15 cellular contexts compared by ENCODE assay signal in the genomic region with DNA sequence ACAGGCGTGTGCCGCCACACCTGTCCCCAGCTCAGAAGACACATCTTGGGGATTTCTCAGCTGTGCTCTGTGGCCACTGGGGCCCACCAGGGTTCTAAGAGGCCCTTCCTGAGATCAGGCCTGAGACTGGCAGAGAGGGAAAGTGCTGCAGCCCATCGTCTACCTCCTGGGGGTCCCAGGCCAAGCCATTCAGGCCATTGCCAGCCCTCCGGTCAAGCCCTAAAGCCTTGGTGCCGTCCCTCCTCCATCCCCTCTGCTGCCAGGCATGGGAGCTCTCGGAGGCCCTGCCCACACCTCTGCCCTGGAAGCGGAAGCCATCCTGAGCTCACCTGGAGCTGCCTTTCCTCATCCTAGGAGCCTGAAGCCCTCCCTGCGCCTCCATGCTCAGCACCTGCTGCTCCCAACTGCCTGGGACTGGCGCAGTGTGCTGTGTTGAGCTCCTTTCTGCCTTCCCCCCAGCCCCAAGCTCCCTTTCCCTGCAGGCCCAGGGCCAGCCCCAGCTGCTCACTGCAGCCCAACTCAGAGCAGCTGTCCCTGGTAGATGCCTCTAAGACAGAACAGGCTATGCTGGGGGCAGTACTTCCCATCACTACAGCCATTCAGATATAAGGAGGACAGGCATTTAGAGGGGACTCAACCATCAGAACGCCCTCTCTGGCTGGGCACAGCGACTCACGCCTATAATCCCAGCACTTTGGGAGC. TPM values are rescaled to one million over a fixed set of nuclear protein-coding genes. Genes with fewer than 3 reads are reported as not detected.
A peak's percentile ranks its signal among the peaks of the same experiment; 100 is the strongest.
DNase-seq lines count a peak whose midpoint lies in the region; ATAC-seq and TF ChIP-seq lines count a peak whose summit lies in the region.
"Had no signal": no experiment of that assay in that cellular context is flagged by ENCODE, and none has a peak within 500 bp of the region (broad histone marks: within the 10 kb centered on the region; RNA-seq: fewer than 3 reads in every experiment).

No MANE protein-coding gene starts in this region.

- DNase-seq in activated CD8-positive, alpha-beta memory T cell treated with anti-CD3 and anti-CD28 coated beads, Interleukin-2, amount 50 U/mL, for 48 hours = peak; percentile 42
- DNase-seq in activated CD8-positive, alpha-beta memory T cell treated with anti-CD3 and anti-CD28 coated beads, Interleukin-2, amount 50 U/mL, for 4 hours = no peak
- DNase-seq in SHP77 treated with DMSO at 0.1 percent for 48 hours (lab: John Stamatoyannopoulos, UW) (peak; percentile 18), mesendoderm (peak; percentile 13), spleen (peak; percentile 64), KG1 (lab: John Stamatoyannopoulos, UW) (no peak)
- DNase-seq in activated naive CD4-positive, alpha-beta T cell treated with anti-CD3 and anti-CD28 coated beads, Interleukin-2, amount 10 ng/mL, durations not matched to agents 7 days and 5 days = no peak
- DNase-seq: Karpas-422, NCI-H1436, NCI-H2029 treated with DMSO at 0.1 percent for 48 hours, NCI-H226, Right ventricle myocardium superior had no signal

- CTCF ChIA-PET in activated naive CD4-positive, alpha-beta T cell treated with anti-CD3 and anti-CD28 coated beads, Interleukin-2, amount 10 ng/mL, durations not matched to agents 7 days and 5 days (lab: Charles Lee) = interaction anchor here (0.6 kb wide), 1 partner anchor 176 kb away, joined by 3 read pairs; no protein-coding TSS in a partner anchor

- no peak overlapping the region for H2BK15ac ChIP-seq in mesendoderm (replicated peaks; ENCODE audit: low read depth)

- no peak overlapping the region for H2BK120ac ChIP-seq in mesendoderm (ENCODE audit: low read depth, low read length)

- H2BK5ac ChIP-seq in mesendoderm (ENCODE audit: low read length) = no peak overlapping the region

- no peak overlapping the region for H3K56ac ChIP-seq in mesendoderm (ENCODE audit: low read length)

- H3K9me3 Mint-ChIP-seq in activated naive CD4-positive, alpha-beta T cell treated with anti-CD3 and anti-CD28 coated beads, Interleukin-2, amount 10 ng/mL, durations not matched to agents 7 days and 5 days = no peaks in the 10 kb centered on the region

- H3K4me2 ChIP-seq in mesendoderm (ENCODE audit: low read length) = no peak overlapping the region
- H3K4me2 ChIP-seq: A549 had no signal

- H3K27me3 ChIP-seq in mesendoderm (ENCODE audit: insufficient read depth, low read length, poor library complexity) (no peaks in the 10 kb centered on the region), spleen (replicated peaks in 1 of 7) (no peaks in the 10 kb centered on the region)

- H3K36me3 ChIP-seq in mesendoderm (ENCODE audit: control insufficient read depth, insufficient read depth, low read length) (no peaks in the 10 kb centered on the region), spleen (no peaks in the 10 kb centered on the region)

- no peaks in the 10 kb centered on the region for H3K79me2 ChIP-seq in mesendoderm (ENCODE audit: control insufficient read depth, insufficient read depth, low read length)

- TF ChIP-seq CTCF in spleen (IDR thresholded peaks at IDR 0.05 in 8 of 11, conservative IDR thresholded peaks at IDR 0.05 in 3 of 11) = no peak

- WGBS in mesendoderm (ENCODE audit: extremely low coverage, insufficient coverage, low lambda C conversion rate) = no CpG with 5 or more reads among the region's 12 CpGs
- 81 to 91% (median 87%) methylated on average over 9 to 12 of the region's 12 CpGs for WGBS in spleen, 5 donors

- H3K4me1 Mint-ChIP-seq in activated naive CD4-positive, alpha-beta T cell treated with anti-CD3 and anti-CD28 coated beads, Interleukin-2, amount 10 ng/mL, durations not matched to agents 7 days and 5 days = no peaks in the 10 kb centered on the region

- no peak overlapping the region for H3K9ac ChIP-seq in mesendoderm (ENCODE audit: low read length)

- H3K36me3 Mint-ChIP-seq in activated naive CD4-positive, alpha-beta T cell treated with anti-CD3 and anti-CD28 coated beads, Interleukin-2, amount 10 ng/mL, durations not matched to agents 7 days and 5 days = no peaks in the 10 kb centered on the region

- H3K27ac Mint-ChIP-seq in activated naive CD4-positive, alpha-beta T cell treated with anti-CD3 and anti-CD28 coated beads, Interleukin-2, amount 10 ng/mL, durations not matched to agents 7 days and 5 days = no peak overlapping the region

- no peak overlapping the region for H3K4me3 Mint-ChIP-seq in activated naive CD4-positive, alpha-beta T cell treated with anti-CD3 and anti-CD28 coated beads, Interleukin-2, amount 10 ng/mL, durations not matched to agents 7 days and 5 days

- H3K9me3 ChIP-seq in spleen = no peaks in the 10 kb centered on the region
- H3K9me3 ChIP-seq: A549 had no signal

- no peak overlapping the region for H3K4ac ChIP-seq in mesendoderm (ENCODE audit: low read depth, low read length)

- peaks cover 3% of the 10 kb centered on the region for H3K27me3 Mint-ChIP-seq in activated naive CD4-positive, alpha-beta T cell treated with anti-CD3 and anti-CD28 coated beads, Interleukin-2, amount 10 ng/mL, durations not matched to agents 7 days and 5 days

- H3K18ac ChIP-seq in mesendoderm (ENCODE audit: low read length) = no peak overlapping the region

- H2AK5ac ChIP-seq in mesendoderm (ENCODE audit: low read length) = no peak overlapping the region

- H4K8ac ChIP-seq in mesendoderm (ENCODE audit: low read depth, low read length) = no peak overlapping the region

- no peaks in the 10 kb centered on the region for H3K79me1 ChIP-seq in mesendoderm (ENCODE audit: low read length)

- intact Hi-C loops in spleen (cut with DNase I; ENCODE audit: low total_unique reads) = no loop called here

- no peak overlapping the region for H3K23ac ChIP-seq in mesendoderm (ENCODE audit: low read length)

- H3K27ac ChIP-seq in mesendoderm (ENCODE audit: low read depth, low read length) = no peak overlapping the region
- no peak overlapping the region for H3K27ac ChIP-seq in spleen
- H3K27ac ChIP-seq: A549, C4-2B had no signal

- TF ChIP-seq POLR2A in spleen (IDR thresholded peaks at IDR 0.05) = no peak

- no peak for ATAC-seq in HG03521 (IDR thresholded peaks at IDR 0.05; ENCODE audit: unreplicated experiment)

- no peak overlapping the region for H4K5ac ChIP-seq in mesendoderm (ENCODE audit: low read length)

- no peaks in the 10 kb centered on the region for H3K4me1 ChIP-seq in mesendoderm (ENCODE audit: control insufficient read depth, low read depth, low read length)
- H3K4me1 ChIP-seq in spleen = no peaks in the 10 kb centered on the region
- H3K4me1 ChIP-seq: A549 had no signal

- H3K4me3 ChIP-seq in mesendoderm (ENCODE audit: low read length) = no peak overlapping the region
- H3K4me3 ChIP-seq in spleen = no peak overlapping the region
- H3K4me3 ChIP-seq: A549 had no signal

RNA-seq across cellular contexts. Expression of gene SLC7A9, which starts 2.9 kb away (rescaled TPM):
- 0.01 TPM for polyA plus RNA-seq in mesendoderm (2013, experiment 1 of 2)
- polyA plus RNA-seq in mesendoderm (2013, experiment 2 of 2) = 0.03 TPM
- total RNA-seq in spleen = 1 to 10 TPM in 1 of 7 donors, under 1 TPM in 2, not detected in 4; 0.13 to 1.1 (median 0.52) TPM
- under 1 TPM; 0.19 to 0.44 (median 0.43) TPM for polyA plus RNA-seq in spleen
- total RNA-seq: Right ventricle myocardium superior had no signal

Comparison
In these comparisons a context has a peak if more than half of its experiments do, and no peak if none do; other contexts are left out.
1. DNase-seq: peak in activated CD8-positive, alpha-beta memory T cell treated with anti-CD3 and anti-CD28 coated beads, Interleukin-2, amount 50 U/mL, for 48 hours (single experiment), SHP77 treated with DMSO at 0.1 percent for 48 hours (single experiment), mesendoderm (single experiment) and spleen (single experiment); none in activated CD8-positive, alpha-beta memory T cell treated with anti-CD3 and anti-CD28 coated beads, Interleukin-2, amount 50 U/mL, for 4 hours (single experiment), activated naive CD4-positive, alpha-beta T cell treated with anti-CD3 and anti-CD28 coated beads, Interleukin-2, amount 10 ng/mL, durations not matched to agents 7 days and 5 days (single experiment) and KG1 (single experiment).